Comparison of ENCODE assay signal across 8 cellular contexts in the genomic region with DNA sequence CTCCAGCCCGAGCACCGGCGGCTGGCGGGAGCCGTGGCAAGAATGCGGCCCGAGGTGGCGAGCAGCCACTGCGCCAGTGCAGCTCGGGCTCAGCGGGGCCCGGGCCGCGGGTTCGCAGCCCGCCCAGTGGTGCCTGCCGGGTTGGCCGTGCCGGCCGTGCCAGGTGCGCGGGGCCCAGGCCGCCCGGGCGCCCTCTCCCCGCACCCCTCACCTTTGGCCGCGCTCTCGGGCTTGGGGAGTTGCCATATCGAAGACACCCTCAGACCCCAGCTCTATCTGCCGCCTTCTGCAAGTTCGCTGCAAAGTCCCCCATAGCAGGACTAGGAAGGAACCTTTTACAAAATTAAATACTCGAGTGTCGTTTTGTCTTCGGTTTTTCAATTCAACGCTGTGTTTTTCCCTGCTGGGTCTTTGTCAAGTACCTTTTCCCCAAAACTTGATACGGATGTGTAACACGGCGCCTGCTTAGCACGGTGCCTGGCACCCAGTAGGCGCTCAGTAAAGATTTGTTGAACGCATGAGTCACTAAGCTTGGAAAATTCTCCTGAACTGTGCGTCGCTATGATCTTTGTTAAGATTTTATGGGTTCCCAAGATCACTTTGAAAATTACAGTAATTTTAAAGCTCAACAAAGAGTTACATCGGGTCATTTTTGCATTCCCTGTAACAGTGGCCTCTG. TPM values are rescaled to one million over a fixed set of nuclear protein-coding genes. Genes with fewer than 3 reads are reported as not detected.
DNase-seq lines count a peak whose midpoint lies in the region; ATAC-seq lines count a peak whose summit lies in the region.

No MANE protein-coding gene starts in this region.

- H3K4me1 Mint-ChIP-seq in immature natural killer cell = peaks cover 28 to 51% of the 10 kb centered on the region in 2 donors
- H3K4me1 Mint-ChIP-seq in stimulated activated naive B cell treated with anti-CD40 and anti-IgM and Interleukin-4, amounts not matched to agents 10 μg/mL and 1 μg/mL and 100 μg/mL, for 72 hours = peaks cover 13 to 32% of the 10 kb centered on the region in 2 donors

- H3K4me3 Mint-ChIP-seq in immature natural killer cell = peak overlapping the region; percentile 85 to 94 (median 88)
- H3K4me3 Mint-ChIP-seq in stimulated activated naive B cell treated with anti-CD40 and anti-IgM and Interleukin-4, amounts not matched to agents 10 μg/mL and 1 μg/mL and 100 μg/mL, for 72 hours = peak overlapping the region; percentile 88 to 100

- peaks cover 0 to 4% (median 3%) of the 10 kb centered on the region in 3 donors for H3K27me3 Mint-ChIP-seq in immature natural killer cell (ENCODE audit: low read depth in 3 of 3)
- no peaks in the 10 kb centered on the region for H3K27me3 Mint-ChIP-seq in stimulated activated naive B cell treated with anti-CD40 and anti-IgM and Interleukin-4, amounts not matched to agents 10 μg/mL and 1 μg/mL and 100 μg/mL, for 72 hours

- DNase-seq in immature natural killer cell = no peak
- DNase-seq in stimulated activated naive B cell treated with anti-CD40 and anti-IgM and Interleukin-4, amounts not matched to agents 10 μg/mL and 1 μg/mL and 100 μg/mL, for 72 hours = no peak
- DNase-seq in stimulated activated CD4-positive, alpha-beta T cell treated with anti-CD3 and anti-CD28 coated beads, Interleukin-4, amount 100 ng/mL, for 24 hours = no peak

- no peaks in the 10 kb centered on the region for H3K9me3 Mint-ChIP-seq in immature natural killer cell
- no peaks in the 10 kb centered on the region for H3K9me3 Mint-ChIP-seq in stimulated activated naive B cell treated with anti-CD40 and anti-IgM and Interleukin-4, amounts not matched to agents 10 μg/mL and 1 μg/mL and 100 μg/mL, for 72 hours

- ATAC-seq in GM18498 (IDR thresholded peaks at IDR 0.05; ENCODE audit: unreplicated experiment) = peak; percentile 33
- ATAC-seq in HG03558 (IDR thresholded peaks at IDR 0.05; ENCODE audit: extremely low read depth, unreplicated experiment) = peak; percentile 7
- peak; percentile 44 to 51 for ATAC-seq in stimulated activated naive B cell treated with anti-CD40 and anti-IgM and Interleukin-4, amounts not matched to agents 10 μg/mL and 1 μg/mL and 100 μg/mL, for 72 hours (replicated peaks)
- no peak for ATAC-seq in HG03108 (IDR thresholded peaks at IDR 0.05; ENCODE audit: unreplicated experiment)
- ATAC-seq in HG03280 (IDR thresholded peaks at IDR 0.05; ENCODE audit: unreplicated experiment) = no peak

- H3K27ac ChIP-seq in angular gyrus (ENCODE audit: low read depth, low read length) = peak overlapping the region; percentile 85

- H3K36me3 Mint-ChIP-seq in immature natural killer cell = peaks cover 0 to 8% (median 0%) of the 10 kb centered on the region in 3 donors
- H3K36me3 Mint-ChIP-seq in stimulated activated naive B cell treated with anti-CD40 and anti-IgM and Interleukin-4, amounts not matched to agents 10 μg/mL and 1 μg/mL and 100 μg/mL, for 72 hours = peaks cover 4 to 11% of the 10 kb centered on the region in 2 donors

- peak overlapping the region; percentile 37 to 88 (median 83) for H3K27ac Mint-ChIP-seq in immature natural killer cell
- H3K27ac Mint-ChIP-seq in stimulated activated naive B cell treated with anti-CD40 and anti-IgM and Interleukin-4, amounts not matched to agents 10 μg/mL and 1 μg/mL and 100 μg/mL, for 72 hours = peak overlapping the region; percentile 88

RNA-seq across cellular contexts. Expression of gene STRADB, which starts 0.7 kb away (rescaled TPM):
- 10 to 100 TPM; 21.9 to 36.6 (median 32.5) TPM for polyA plus RNA-seq in immature natural killer cell

RNA-seq across cellular contexts. Expression of gene TRAK2, which starts 0.9 kb away (rescaled TPM):
- 10 to 100 TPM; 14.4 to 35.7 (median 18.7) TPM for polyA plus RNA-seq in immature natural killer cell

Comparison
In these comparisons a context has a peak if more than half of its experiments do, and no peak if none do; other contexts are left out.
1. ATAC-seq: peak in GM18498 (single experiment), HG03558 (single experiment) and stimulated activated naive B cell treated with anti-CD40 and anti-IgM and Interleukin-4, amounts not matched to agents 10 μg/mL and 1 μg/mL and 100 μg/mL, for 72 hours (2 of 2); none in HG03108 (single experiment) and HG03280 (single experiment).